Comparison of ENCODE assay signal across 1 cellular context in the genomic region with DNA sequence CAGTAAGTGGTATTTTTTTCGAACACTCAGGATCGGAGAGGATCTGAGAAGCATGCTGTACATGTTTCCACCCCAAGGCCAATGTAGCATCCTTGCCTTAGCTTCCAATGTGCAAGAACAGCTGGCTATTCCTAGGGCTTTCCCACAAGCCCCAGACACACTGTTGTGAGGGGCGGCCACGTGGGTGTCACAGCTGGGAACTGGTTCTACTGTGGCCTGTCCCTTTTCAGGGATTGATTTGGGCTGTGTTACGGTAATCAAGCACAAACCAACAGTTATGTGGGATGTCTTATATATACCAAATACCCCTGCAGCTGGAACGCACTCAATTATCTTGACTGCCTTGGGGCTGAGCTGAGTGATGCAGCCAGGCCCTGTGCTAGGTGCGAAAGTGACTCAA.
TF ChIP-seq lines count a peak whose summit lies in the region.

No MANE protein-coding gene starts in this region.

TF ChIP-seq in GM12878, 131 proteins besides CTCF, POLR2A, EP300 and RAD21:
- TF ChIP-seq, protein P1, sequence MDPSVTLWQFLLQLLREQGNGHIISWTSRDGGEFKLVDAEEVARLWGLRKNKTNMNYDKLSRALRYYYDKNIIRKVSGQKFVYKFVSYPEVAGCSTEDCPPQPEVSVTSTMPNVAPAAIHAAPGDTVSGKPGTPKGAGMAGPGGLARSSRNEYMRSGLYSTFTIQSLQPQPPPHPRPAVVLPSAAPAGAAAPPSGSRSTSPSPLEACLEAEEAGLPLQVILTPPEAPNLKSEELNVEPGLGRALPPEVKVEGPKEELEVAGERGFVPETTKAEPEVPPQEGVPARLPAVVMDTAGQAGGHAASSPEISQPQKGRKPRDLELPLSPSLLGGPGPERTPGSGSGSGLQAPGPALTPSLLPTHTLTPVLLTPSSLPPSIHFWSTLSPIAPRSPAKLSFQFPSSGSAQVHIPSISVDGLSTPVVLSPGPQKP (IDR thresholded peaks at IDR 0.05; ENCODE audit: low read depth, low read length): no peak
- TF ChIP-seq, protein P2, sequence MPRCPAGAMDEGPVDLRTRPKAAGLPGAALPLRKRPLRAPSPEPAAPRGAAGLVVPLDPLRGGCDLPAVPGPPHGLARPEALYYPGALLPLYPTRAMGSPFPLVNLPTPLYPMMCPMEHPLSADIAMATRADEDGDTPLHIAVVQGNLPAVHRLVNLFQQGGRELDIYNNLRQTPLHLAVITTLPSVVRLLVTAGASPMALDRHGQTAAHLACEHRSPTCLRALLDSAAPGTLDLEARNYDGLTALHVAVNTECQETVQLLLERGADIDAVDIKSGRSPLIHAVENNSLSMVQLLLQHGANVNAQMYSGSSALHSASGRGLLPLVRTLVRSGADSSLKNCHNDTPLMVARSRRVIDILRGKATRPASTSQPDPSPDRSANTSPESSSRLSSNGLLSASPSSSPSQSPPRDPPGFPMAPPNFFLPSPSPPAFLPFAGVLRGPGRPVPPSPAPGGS (IDR thresholded peaks at IDR 0.05; ENCODE audit: borderline replicate concordance, insufficient read depth, low read depth, low read length, poor library complexity, severe bottlenecking): peak; percentile 37
- TF ChIP-seq NFYA (IDR thresholded peaks at IDR 0.05; ENCODE audit: borderline replicate concordance, low read depth, low read length) (no peak), SIX5 (IDR thresholded peaks at IDR 0.05; ENCODE audit: low read depth, low read length, severe bottlenecking) (no peak), KAT2A (conservative IDR thresholded peaks at IDR 0.05; ENCODE audit: control insufficient read depth, low read depth, low read length) (no peak)
- TF ChIP-seq, protein P3, sequence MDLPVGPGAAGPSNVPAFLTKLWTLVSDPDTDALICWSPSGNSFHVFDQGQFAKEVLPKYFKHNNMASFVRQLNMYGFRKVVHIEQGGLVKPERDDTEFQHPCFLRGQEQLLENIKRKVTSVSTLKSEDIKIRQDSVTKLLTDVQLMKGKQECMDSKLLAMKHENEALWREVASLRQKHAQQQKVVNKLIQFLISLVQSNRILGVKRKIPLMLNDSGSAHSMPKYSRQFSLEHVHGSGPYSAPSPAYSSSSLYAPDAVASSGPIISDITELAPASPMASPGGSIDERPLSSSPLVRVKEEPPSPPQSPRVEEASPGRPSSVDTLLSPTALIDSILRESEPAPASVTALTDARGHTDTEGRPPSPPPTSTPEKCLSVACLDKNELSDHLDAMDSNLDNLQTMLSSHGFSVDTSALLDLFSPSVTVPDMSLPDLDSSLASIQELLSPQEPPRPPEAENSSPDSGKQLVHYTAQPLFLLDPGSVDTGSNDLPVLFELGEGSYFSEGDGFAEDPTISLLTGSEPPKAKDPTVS (IDR thresholded peaks at IDR 0.05; ENCODE audit: low read depth, low read length): no peak
